ENCODE assay signal across 1 cellular context in the genomic region with DNA sequence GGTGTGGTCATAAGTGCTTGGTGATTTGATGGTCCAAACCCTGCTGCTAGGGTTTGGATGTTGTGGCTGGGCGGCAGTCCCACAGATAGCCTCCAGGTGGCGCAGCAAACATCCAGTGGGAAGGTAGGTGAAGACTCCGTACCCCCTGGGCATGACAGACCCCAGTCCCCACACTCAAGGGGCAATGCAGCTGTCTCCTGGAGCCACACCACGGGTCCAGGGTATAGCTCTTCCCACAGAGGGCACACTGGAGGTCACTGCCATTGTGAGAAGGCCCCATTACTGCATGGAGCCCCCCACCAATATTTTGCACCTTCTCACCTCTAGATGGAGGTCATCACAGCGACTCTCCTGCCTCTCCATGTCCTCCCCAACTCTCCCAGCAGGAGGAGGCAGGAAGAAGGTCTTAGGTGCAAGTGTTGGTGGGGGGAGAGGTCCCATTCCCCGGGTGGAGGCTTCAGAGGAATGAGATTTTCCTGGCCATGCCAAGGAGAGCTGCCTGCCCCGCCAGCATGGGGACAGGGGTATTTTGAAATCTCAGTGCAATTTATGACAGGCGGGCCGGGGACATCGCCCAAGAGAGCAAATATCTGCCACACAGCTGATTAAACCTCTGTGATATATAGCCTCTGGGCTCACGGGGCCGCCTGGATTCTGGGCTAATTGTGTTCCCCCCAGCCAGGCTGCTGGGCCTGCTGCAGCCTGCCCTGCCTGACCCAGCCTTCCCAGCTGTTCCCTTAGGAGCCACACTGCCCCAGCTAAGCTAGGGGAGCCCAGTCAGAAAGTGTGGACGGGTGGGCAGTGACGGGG.
TF ChIP-seq lines count a peak whose summit lies in the region.

No MANE protein-coding gene starts in this region.

TF ChIP-seq in HepG2, 621 proteins besides CTCF, POLR2A, EP300 and RAD21 (continues in another document):
- peak; percentile 95 for TF ChIP-seq XRCC5 (optimal IDR thresholded peaks at IDR 0.05; ENCODE audit: low read length)
- 0 out of 2 replicates have a peak, but pooled peaks have one; percentile 82 for TF ChIP-seq SAFB2 (CRISPR knock-in tag; IDR thresholded peaks at IDR 0.05; ENCODE audit: borderline replicate concordance, low read depth)
- peak; percentile 64; the same call in 1 of the 2 replicates for TF ChIP-seq ZNF572 (CRISPR knock-in tag; IDR thresholded peaks at IDR 0.05)
- TF ChIP-seq THAP11 (CRISPR knock-in tag; IDR thresholded peaks at IDR 0.05) = peak; percentile 51; the same call in 1 of the 2 replicates
- TF ChIP-seq GATAD2A (CRISPR knock-in tag; IDR thresholded peaks at IDR 0.05) = peak; percentile 49; the same call in 1 of the 2 replicates
- TF ChIP-seq NRL (CRISPR knock-in tag; IDR thresholded peaks at IDR 0.05; ENCODE audit: borderline replicate concordance) = peak; percentile 47; the same call in 1 of the 2 replicates
- TF ChIP-seq HNF4A (CRISPR knock-in tag; IDR thresholded peaks at IDR 0.05) = no peak
- no peak for TF ChIP-seq CHD4 (IDR thresholded peaks at IDR 0.05; ENCODE audit: borderline replicate concordance, low read length)
- peak; percentile 38; the same call in 1 of the 2 replicates for TF ChIP-seq PITX1 (CRISPR knock-in tag; IDR thresholded peaks at IDR 0.05)
- TF ChIP-seq, protein P1, sequence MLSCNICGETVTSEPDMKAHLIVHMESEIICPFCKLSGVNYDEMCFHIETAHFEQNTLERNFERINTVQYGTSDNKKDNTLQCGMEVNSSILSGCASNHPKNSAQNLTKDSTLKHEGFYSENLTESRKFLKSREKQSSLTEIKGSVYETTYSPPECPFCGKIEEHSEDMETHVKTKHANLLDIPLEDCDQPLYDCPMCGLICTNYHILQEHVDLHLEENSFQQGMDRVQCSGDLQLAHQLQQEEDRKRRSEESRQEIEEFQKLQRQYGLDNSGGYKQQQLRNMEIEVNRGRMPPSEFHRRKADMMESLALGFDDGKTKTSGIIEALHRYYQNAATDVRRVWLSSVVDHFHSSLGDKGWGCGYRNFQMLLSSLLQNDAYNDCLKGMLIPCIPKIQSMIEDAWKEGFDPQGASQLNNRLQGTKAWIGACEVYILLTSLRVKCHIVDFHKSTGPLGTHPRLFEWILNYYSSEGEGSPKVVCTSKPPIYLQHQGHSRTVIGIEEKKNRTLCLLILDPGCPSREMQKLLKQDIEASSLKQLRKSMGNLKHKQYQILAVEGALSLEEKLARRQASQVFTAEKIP (CRISPR knock-in tag; IDR thresholded peaks at IDR 0.05; ENCODE audit: borderline replicate concordance) = no peak
- TF ChIP-seq, protein P2, sequence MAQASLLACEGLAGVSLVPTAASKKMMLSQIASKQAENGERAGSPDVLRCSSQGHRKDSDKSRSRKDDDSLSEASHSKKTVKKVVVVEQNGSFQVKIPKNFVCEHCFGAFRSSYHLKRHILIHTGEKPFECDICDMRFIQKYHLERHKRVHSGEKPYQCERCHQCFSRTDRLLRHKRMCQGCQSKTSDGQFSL (CRISPR knock-in tag; IDR thresholded peaks at IDR 0.05) = peak; percentile 66; the same call in 1 of the 2 replicates
- TF ChIP-seq ZNF768 (CRISPR knock-in tag; IDR thresholded peaks at IDR 0.05) = peak; percentile 49; the same call in 1 of the 2 replicates
- no peak for TF ChIP-seq RFXANK (CRISPR knock-in tag; IDR thresholded peaks at IDR 0.05)
- TF ChIP-seq ZKSCAN1 (IDR thresholded peaks at IDR 0.05; ENCODE audit: low read length) = peak; percentile 44; the same call in 1 of the 2 replicates
- TF ChIP-seq ZNF326 (CRISPR knock-in tag; IDR thresholded peaks at IDR 0.05; ENCODE audit: borderline replicate concordance) = no peak
- peak; percentile 61; the same call in 1 of the 2 replicates for TF ChIP-seq SALL1 (CRISPR knock-in tag; IDR thresholded peaks at IDR 0.05)
- TF ChIP-seq HOXA3 (CRISPR knock-in tag; IDR thresholded peaks at IDR 0.05) = peak; percentile 27; the same call in 1 of the 2 replicates
- peak; percentile 53; the same call in 1 of the 2 replicates for TF ChIP-seq ZBTB7A (CRISPR knock-in tag; IDR thresholded peaks at IDR 0.05)
- TF ChIP-seq TBX3 (IDR thresholded peaks at IDR 0.05; ENCODE audit: borderline replicate concordance) = peak; percentile 28; the same call in 1 of the 2 replicates
- TF ChIP-seq, protein P3, sequence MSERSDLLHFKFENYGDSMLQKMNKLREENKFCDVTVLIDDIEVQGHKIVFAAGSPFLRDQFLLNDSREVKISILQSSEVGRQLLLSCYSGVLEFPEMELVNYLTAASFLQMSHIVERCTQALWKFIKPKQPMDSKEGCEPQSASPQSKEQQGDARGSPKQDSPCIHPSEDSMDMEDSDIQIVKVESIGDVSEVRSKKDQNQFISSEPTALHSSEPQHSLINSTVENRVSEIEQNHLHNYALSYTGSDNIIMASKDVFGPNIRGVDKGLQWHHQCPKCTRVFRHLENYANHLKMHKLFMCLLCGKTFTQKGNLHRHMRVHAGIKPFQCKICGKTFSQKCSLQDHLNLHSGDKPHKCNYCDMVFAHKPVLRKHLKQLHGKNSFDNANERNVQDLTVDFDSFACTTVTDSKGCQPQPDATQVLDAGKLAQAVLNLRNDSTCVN (CRISPR knock-in tag; IDR thresholded peaks at IDR 0.05; ENCODE audit: borderline replicate concordance) = 0 out of 2 replicates have a peak, but pooled peaks have one; percentile 23
- 0 out of 2 replicates have a peak, but pooled peaks have one; percentile 47 for TF ChIP-seq DNMT1 (CRISPR knock-in tag; IDR thresholded peaks at IDR 0.05)
- TF ChIP-seq FOXC1 (CRISPR knock-in tag; IDR thresholded peaks at IDR 0.05; ENCODE audit: borderline replicate concordance) = peak; percentile 52; the same call in 1 of the 2 replicates
- TF ChIP-seq HNF4G (IDR thresholded peaks at IDR 0.05; ENCODE audit: borderline replicate concordance, low read depth, low read length) = no peak
- TF ChIP-seq HNF4G (CRISPR knock-in tag; IDR thresholded peaks at IDR 0.05; ENCODE audit: borderline replicate concordance, low read depth) = peak; percentile 60; the same call in 1 of the 2 replicates
- TF ChIP-seq, protein P4, sequence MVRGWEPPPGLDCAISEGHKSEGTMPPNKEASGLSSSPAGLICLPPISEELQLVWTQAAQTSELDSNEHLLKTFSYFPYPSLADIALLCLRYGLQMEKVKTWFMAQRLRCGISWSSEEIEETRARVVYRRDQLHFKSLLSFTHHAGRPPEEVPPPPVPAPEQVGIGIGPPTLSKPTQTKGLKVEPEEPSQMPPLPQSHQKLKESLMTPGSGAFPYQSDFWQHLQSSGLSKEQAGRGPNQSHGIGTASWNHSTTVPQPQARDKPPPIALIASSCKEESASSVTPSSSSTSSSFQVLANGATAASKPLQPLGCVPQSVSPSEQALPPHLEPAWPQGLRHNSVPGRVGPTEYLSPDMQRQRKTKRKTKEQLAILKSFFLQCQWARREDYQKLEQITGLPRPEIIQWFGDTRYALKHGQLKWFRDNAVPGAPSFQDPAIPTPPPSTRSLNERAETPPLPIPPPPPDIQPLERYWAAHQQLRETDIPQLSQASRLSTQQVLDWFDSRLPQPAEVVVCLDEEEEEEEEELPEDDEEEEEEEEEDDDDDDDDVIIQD (CRISPR knock-in tag; IDR thresholded peaks at IDR 0.05; ENCODE audit: low read depth) = 0 out of 2 replicates have a peak, but pooled peaks have one; percentile 10
- peak; percentile 38 for TF ChIP-seq JARID2 (CRISPR knock-in tag; IDR thresholded peaks at IDR 0.05; ENCODE audit: insufficient replicate concordance)
- TF ChIP-seq SMC3 (IDR thresholded peaks at IDR 0.05; ENCODE audit: low read length) = peak; percentile 86
- TF ChIP-seq NFE2L1 (CRISPR knock-in tag; IDR thresholded peaks at IDR 0.05; ENCODE audit: borderline replicate concordance) = 0 out of 2 replicates have a peak, but pooled peaks have one; percentile 38
- TF ChIP-seq, protein P5, sequence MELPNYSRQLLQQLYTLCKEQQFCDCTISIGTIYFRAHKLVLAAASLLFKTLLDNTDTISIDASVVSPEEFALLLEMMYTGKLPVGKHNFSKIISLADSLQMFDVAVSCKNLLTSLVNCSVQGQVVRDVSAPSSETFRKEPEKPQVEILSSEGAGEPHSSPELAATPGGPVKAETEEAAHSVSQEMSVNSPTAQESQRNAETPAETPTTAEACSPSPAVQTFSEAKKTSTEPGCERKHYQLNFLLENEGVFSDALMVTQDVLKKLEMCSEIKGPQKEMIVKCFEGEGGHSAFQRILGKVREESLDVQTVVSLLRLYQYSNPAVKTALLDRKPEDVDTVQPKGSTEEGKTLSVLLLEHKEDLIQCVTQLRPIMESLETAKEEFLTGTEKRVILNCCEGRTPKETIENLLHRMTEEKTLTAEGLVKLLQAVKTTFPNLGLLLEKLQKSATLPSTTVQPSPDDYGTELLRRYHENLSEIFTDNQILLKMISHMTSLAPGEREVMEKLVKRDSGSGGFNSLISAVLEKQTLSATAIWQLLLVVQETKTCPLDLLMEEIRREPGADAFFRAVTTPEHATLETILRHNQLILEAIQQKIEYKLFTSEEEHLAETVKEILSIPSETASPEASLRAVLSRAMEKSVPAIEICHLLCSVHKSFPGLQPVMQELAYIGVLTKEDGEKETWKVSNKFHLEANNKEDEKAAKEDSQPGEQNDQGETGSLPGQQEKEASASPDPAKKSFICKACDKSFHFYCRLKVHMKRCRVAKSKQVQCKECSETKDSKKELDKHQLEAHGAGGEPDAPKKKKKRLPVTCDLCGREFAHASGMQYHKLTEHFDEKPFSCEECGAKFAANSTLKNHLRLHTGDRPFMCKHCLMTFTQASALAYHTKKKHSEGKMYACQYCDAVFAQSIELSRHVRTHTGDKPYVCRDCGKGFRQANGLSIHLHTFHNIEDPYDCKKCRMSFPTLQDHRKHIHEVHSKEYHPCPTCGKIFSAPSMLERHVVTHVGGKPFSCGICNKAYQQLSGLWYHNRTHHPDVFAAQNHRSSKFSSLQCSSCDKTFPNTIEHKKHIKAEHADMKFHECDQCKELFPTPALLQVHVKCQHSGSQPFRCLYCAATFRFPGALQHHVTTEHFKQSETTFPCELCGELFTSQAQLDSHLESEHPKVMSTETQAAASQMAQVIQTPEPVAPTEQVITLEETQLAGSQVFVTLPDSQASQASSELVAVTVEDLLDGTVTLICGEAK (IDR thresholded peaks at IDR 0.05) = no peak
- TF ChIP-seq, protein P5 (CRISPR knock-in tag; IDR thresholded peaks at IDR 0.05) = no peak
- TF ChIP-seq HMG20B (CRISPR knock-in tag; conservative IDR thresholded peaks at IDR 0.05) = no peak; the same call in 1 of the 2 replicates
- TF ChIP-seq, protein P6, sequence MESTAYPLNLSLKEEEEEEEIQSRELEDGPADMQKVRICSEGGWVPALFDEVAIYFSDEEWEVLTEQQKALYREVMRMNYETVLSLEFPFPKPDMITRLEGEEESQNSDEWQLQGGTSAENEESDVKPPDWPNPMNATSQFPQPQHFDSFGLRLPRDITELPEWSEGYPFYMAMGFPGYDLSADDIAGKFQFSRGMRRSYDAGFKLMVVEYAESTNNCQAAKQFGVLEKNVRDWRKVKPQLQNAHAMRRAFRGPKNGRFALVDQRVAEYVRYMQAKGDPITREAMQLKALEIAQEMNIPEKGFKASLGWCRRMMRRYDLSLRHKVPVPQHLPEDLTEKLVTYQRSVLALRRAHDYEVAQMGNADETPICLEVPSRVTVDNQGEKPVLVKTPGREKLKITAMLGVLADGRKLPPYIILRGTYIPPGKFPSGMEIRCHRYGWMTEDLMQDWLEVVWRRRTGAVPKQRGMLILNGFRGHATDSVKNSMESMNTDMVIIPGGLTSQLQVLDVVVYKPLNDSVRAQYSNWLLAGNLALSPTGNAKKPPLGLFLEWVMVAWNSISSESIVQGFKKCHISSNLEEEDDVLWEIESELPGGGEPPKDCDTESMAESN (CRISPR knock-in tag; conservative IDR thresholded peaks at IDR 0.05) = no peak
- 0 out of 2 replicates have a peak, but pooled peaks have one; percentile 5 for TF ChIP-seq IRF2 (CRISPR knock-in tag; IDR thresholded peaks at IDR 0.05)
- TF ChIP-seq NFKB2 (CRISPR knock-in tag; IDR thresholded peaks at IDR 0.05; ENCODE audit: borderline replicate concordance) = peak; percentile 49; the same call in 1 of the 2 replicates
- TF ChIP-seq, protein P7, sequence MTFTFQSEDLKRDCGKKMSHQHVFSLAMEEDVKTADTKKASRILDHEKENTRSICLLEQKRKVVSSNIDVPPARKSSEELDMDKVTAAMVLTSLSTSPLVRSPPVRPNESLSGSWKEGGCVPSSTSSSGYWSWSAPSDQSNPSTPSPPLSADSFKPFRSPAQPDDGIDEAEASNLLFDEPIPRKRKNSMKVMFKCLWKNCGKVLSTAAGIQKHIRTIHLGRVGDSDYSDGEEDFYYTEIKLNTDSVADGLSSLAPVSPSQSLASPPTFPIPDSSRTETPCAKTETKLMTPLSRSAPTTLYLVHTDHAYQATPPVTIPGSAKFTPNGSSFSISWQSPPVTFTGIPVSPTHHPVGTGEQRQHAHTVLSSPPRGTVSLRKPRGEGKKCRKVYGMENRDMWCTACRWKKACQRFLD (CRISPR knock-in tag; IDR thresholded peaks at IDR 0.05; ENCODE audit: borderline replicate concordance) = 0 out of 2 replicates have a peak, but pooled peaks have one; percentile 17
